Comparison of ENCODE assay signal across 8 cellular contexts in the genomic region with DNA sequence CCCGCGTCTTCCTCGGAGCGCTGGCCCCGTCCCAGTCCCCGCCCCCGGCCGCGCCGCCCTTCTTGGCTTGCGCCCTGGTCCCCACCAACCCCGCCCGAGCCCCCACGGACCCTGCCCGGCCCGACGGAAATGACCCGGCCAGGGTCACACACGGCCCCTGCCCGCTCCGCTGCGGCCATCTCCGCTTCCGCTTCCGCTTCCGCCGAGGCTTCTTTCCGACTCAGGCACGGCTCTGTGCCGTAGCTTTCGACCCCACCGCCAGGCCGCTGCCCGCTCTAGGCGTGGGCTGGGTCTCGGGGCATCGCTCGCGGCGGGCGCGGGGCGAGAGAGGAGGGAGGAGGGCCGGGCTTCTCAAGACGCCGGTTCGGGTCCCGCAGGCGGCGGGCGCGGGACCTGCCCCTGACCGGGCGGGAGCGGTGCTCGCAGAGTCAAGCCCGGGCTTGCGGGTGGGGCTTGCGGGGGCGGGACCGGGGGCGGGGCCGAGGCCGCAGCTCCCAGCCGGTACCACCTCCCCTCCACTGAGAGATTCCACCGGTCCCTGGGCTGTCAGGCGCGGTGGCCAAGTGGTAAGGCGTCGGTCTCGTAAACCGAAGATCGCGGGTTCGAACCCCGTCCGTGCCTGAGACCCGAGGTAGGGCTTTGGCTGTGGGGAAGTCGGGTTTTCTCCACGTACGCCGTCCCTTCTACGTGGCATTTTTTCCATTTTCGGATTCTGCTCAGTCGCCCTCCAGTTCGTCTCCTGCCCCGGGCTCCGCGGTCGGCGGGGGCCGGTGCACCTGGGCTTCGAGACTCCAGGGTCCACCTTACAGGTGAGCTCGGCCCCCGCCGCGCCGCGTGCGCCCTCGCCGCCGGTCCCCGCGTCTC.
A peak's percentile ranks its signal among the peaks of the same experiment; 100 is the strongest.
DNase-seq lines count a peak whose midpoint lies in the region; ATAC-seq and TF ChIP-seq lines count a peak whose summit lies in the region.

No MANE protein-coding gene starts in this region.

- intact Hi-C loops in CD14-positive monocyte (cut with micrococcal nuclease): loop anchor here in 1 of 2 donors (5.0 kb wide), 1 partner anchor 48 kb away; no protein-coding TSS in a partner anchor

- CTCF ChIA-PET in activated CD8-positive, alpha-beta T cell treated with anti-CD3 and anti-CD28 coated beads, Interleukin-2, amount 10 ng/mL, durations not matched to agents 7 days and 5 days (lab: Charles Lee): interaction anchor here (0.8 to 1.8 kb wide), 4 partner anchors 14 to 295 kb away, joined by 3 to 4 read pairs (median 4); no protein-coding TSS in a partner anchor

- POLR2A ChIA-PET in activated CD8-positive, alpha-beta T cell treated with anti-CD3 and anti-CD28 coated beads, Interleukin-2, amount 10 ng/mL, durations not matched to agents 7 days and 5 days (lab: Charles Lee): interaction anchor here (0.6 to 1.5 kb wide), 4 partner anchors 9 to 164 kb away, joined by 3 to 6 read pairs (median 4); no protein-coding TSS in a partner anchor

- peaks cover 3 to 5% (median 4%) of the 10 kb centered on the region in 3 donors for H3K27me3 Mint-ChIP-seq in CD14-positive monocyte (ENCODE audit: low read depth in 3 of 3)
- H3K27me3 Mint-ChIP-seq in activated CD8-positive, alpha-beta T cell treated with anti-CD3 and anti-CD28 coated beads, Interleukin-2, amount 10 ng/mL, durations not matched to agents 7 days and 5 days (ENCODE audit: low read depth): peaks cover 20% of the 10 kb centered on the region

- DNase-seq in CD14-positive monocyte (ENCODE audit: low spot score) (peak; percentile 88), NCI-H774 (lab: John Stamatoyannopoulos, UW) (peak; percentile 95), ecto neural progenitor cell (ENCODE audit: low spot score) (peak; percentile 99), lung microvascular endothelial cell (ENCODE audit: low read depth in 2 of 2) (peak; percentile 92 to 95)
- DNase-seq in activated CD8-positive, alpha-beta T cell treated with anti-CD3 and anti-CD28 coated beads, Interleukin-2, amount 10 ng/mL, durations not matched to agents 7 days and 5 days: peak; percentile 93
- DNase-seq in stimulated activated CD4-positive, alpha-beta T cell treated with anti-CD3 and anti-CD28 coated beads, TNF-alpha, amount 100 ng/mL, for 24 hours (ENCODE audit: low read depth in 3 of 3): peak; percentile 90 to 96 (median 95)

- no peak for TF ChIP-seq CTCF in CD14-positive monocyte (IDR thresholded peaks at IDR 0.05)

- peak overlapping the region; percentile 76 to 93 (median 88) for H3K27ac Mint-ChIP-seq in CD14-positive monocyte
- peak overlapping the region; percentile 88 for H3K27ac Mint-ChIP-seq in activated CD8-positive, alpha-beta T cell treated with anti-CD3 and anti-CD28 coated beads, Interleukin-2, amount 10 ng/mL, durations not matched to agents 7 days and 5 days

- ATAC-seq in GM19395 (IDR thresholded peaks at IDR 0.05; ENCODE audit: unreplicated experiment): peak; percentile 76
- ATAC-seq in HG03558 (IDR thresholded peaks at IDR 0.05; ENCODE audit: extremely low read depth, unreplicated experiment): peak; percentile 67
- ATAC-seq in activated CD8-positive, alpha-beta T cell treated with anti-CD3 and anti-CD28 coated beads, Interleukin-2, amount 10 ng/mL, durations not matched to agents 7 days and 5 days: peak; percentile 85

- H3K4me1 Mint-ChIP-seq in CD14-positive monocyte: peaks cover 25% of the 10 kb centered on the region
- H3K4me1 Mint-ChIP-seq in activated CD8-positive, alpha-beta T cell treated with anti-CD3 and anti-CD28 coated beads, Interleukin-2, amount 10 ng/mL, durations not matched to agents 7 days and 5 days (ENCODE audit: low read depth): peaks cover 24% of the 10 kb centered on the region

- peak overlapping the region; percentile 87 to 91 for H3K4me3 Mint-ChIP-seq in CD14-positive monocyte
- peak overlapping the region; percentile 87 for H3K4me3 Mint-ChIP-seq in activated CD8-positive, alpha-beta T cell treated with anti-CD3 and anti-CD28 coated beads, Interleukin-2, amount 10 ng/mL, durations not matched to agents 7 days and 5 days

- no peaks in the 10 kb centered on the region for H3K36me3 Mint-ChIP-seq in CD14-positive monocyte
- H3K36me3 Mint-ChIP-seq in activated CD8-positive, alpha-beta T cell treated with anti-CD3 and anti-CD28 coated beads, Interleukin-2, amount 10 ng/mL, durations not matched to agents 7 days and 5 days (ENCODE audit: low read depth): peaks cover 3% of the 10 kb centered on the region

- peaks cover 0 to 1% (median 0%) of the 10 kb centered on the region in 7 donors for H3K9me3 Mint-ChIP-seq in CD14-positive monocyte
- H3K9me3 Mint-ChIP-seq in activated CD8-positive, alpha-beta T cell treated with anti-CD3 and anti-CD28 coated beads, Interleukin-2, amount 10 ng/mL, durations not matched to agents 7 days and 5 days (ENCODE audit: insufficient read depth): no peaks in the 10 kb centered on the region

Comparison
In these comparisons a context has a peak if more than half of its experiments do, and no peak if none do; other contexts are left out.
1. Peak in every context shown above with its lines: DNase-seq and ATAC-seq.